Comparison of ENCODE assay signal across 26 cellular contexts in the genomic region with DNA sequence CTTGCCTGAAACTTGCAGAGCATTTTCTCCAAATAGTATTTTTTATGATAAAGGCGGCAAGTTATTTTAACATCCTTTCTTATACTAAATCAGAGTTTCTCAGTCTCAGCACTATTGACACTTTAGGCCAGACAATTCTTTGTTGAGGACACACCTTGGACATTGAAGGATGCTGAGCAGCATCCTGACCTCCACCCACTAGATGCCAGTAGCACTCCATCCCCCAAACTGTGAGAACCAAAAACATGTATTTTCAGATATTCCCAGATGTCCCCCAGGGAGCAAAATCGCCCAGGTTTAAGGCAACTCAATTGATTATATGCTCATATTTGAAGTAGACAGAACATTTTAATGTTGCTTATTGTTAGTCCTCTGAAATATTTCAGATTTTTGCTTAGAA.
"Had no signal": no experiment of that assay in that cellular context is flagged by ENCODE, and none has a peak within 500 bp of the region (broad histone marks: within the 10 kb centered on the region; RNA-seq: fewer than 3 reads in every experiment).

No MANE protein-coding gene starts in this region.

- H3K27ac Mint-ChIP-seq: activated CD4-positive, alpha-beta T cell treated with anti-CD3 and anti-CD28 coated beads for 36 hours; activated CD8-positive, alpha-beta memory T cell treated with anti-CD3 and anti-CD28 coated beads, Interleukin-2, amount 10 ng/mL, durations not matched to agents 7 days and 5 days; activated CD8-positive, alpha-beta T cell treated with anti-CD3 and anti-CD28 coated beads, Interleukin-2, amount 10 ng/mL, durations not matched to agents 7 days and 5 days; activated naive CD4-positive, alpha-beta T cell treated with anti-CD3 and anti-CD28 coated beads, Interleukin-2, amount 50 U/mL, for 72 hours; activated T-helper 2 cell treated with anti-CD3 and anti-CD28 coated beads, Interferon-gamma antibody, Interleukin-2, Interleukin-4, amounts not matched to agents 10 μg/mL and 5 μg/mL and 100 μg/mL, durations not matched to agents 14 hours and 24 hours and 36 hours; dendritic cell treated with granulocyte-macrophage colony-stimulating factor and Interleukin-4, amounts not matched to agents 40 ng/mL and 50 ng/mL, for 4 days; naive thymus-derived CD8-positive, alpha-beta T cell had no signal

- H3K9me3 ChIP-seq: esophagus squamous epithelium, lower lobe of right lung, tibial artery, upper lobe of right lung had no signal

- H3K4me1 ChIP-seq: esophagus squamous epithelium, heart right ventricle, left lung, lower lobe of right lung, spleen, suprapubic skin, tibial artery, upper lobe of right lung had no signal

- H3K4me1 Mint-ChIP-seq: activated CD4-positive, alpha-beta T cell treated with anti-CD3 and anti-CD28 coated beads for 36 hours; activated CD8-positive, alpha-beta memory T cell treated with anti-CD3 and anti-CD28 coated beads, Interleukin-2, amount 10 ng/mL, durations not matched to agents 7 days and 5 days; central memory CD8-positive, alpha-beta T cell; naive thymus-derived CD8-positive, alpha-beta T cell had no signal

- H3K27ac ChIP-seq: esophagus squamous epithelium, left lung, lower lobe of right lung, spleen, suprapubic skin, tibial artery, upper lobe of right lung had no signal

- H3K27me3 Mint-ChIP-seq: activated CD8-positive, alpha-beta memory T cell treated with anti-CD3 and anti-CD28 coated beads, Interleukin-2, amount 10 ng/mL, durations not matched to agents 7 days and 5 days; dendritic cell treated with granulocyte-macrophage colony-stimulating factor and Interleukin-4, amounts not matched to agents 40 ng/mL and 50 ng/mL, for 4 days had no signal

- H3K36me3 ChIP-seq: esophagus squamous epithelium, left lung, lower lobe of right lung, spleen, suprapubic skin, upper lobe of right lung had no signal

- H3K27me3 ChIP-seq: esophagus squamous epithelium, heart right ventricle, left lung, spleen, suprapubic skin, tibial artery, upper lobe of right lung had no signal

- H3K4me3 ChIP-seq: esophagus squamous epithelium, heart right ventricle, left lung, lower lobe of right lung, spleen, suprapubic skin, tibial artery, upper lobe of right lung had no signal

- ATAC-seq: activated CD4-positive, alpha-beta T cell treated with anti-CD3 and anti-CD28 coated beads for 36 hours; activated CD8-positive, alpha-beta memory T cell treated with anti-CD3 and anti-CD28 coated beads, Interleukin-2, amount 10 ng/mL, durations not matched to agents 7 days and 5 days; activated CD8-positive, alpha-beta T cell treated with anti-CD3 and anti-CD28 coated beads, Interleukin-2, amount 10 ng/mL, durations not matched to agents 7 days and 5 days; activated naive CD4-positive, alpha-beta T cell treated with anti-CD3 and anti-CD28 coated beads, Interleukin-2, amount 50 U/mL, for 72 hours; left lung; lower lobe of right lung; naive thymus-derived CD8-positive, alpha-beta T cell; right cardiac atrium; upper lobe of right lung had no signal

- H3K4me3 Mint-ChIP-seq: activated CD4-positive, alpha-beta T cell treated with anti-CD3 and anti-CD28 coated beads for 36 hours; activated CD8-positive, alpha-beta memory T cell treated with anti-CD3 and anti-CD28 coated beads, Interleukin-2, amount 10 ng/mL, durations not matched to agents 7 days and 5 days; activated CD8-positive, alpha-beta T cell treated with anti-CD3 and anti-CD28 coated beads, Interleukin-2, amount 10 ng/mL, durations not matched to agents 7 days and 5 days; central memory CD8-positive, alpha-beta T cell; dendritic cell treated with granulocyte-macrophage colony-stimulating factor and Interleukin-4, amounts not matched to agents 40 ng/mL and 50 ng/mL, for 4 days; naive thymus-derived CD8-positive, alpha-beta T cell had no signal

- DNase-seq: activated CD4-positive, alpha-beta T cell treated with anti-CD3 and anti-CD28 coated beads for 36 hours; activated CD4-positive, CD25-positive, alpha-beta regulatory T cell; activated CD8-positive, alpha-beta memory T cell treated with anti-CD3 and anti-CD28 coated beads, Interleukin-2, amount 10 ng/mL, durations not matched to agents 7 days and 5 days; activated CD8-positive, alpha-beta T cell treated with anti-CD3 and anti-CD28 coated beads, Interleukin-2, amount 10 ng/mL, durations not matched to agents 7 days and 5 days; activated naive CD4-positive, alpha-beta T cell; activated T-cell treated with anti-CD3 and anti-CD28 coated beads, Interleukin-2, amount 50 U/mL, for 48 hours; esophagus squamous epithelium; foreskin melanocyte; heart right ventricle; left lung; lower lobe of right lung; mesenchymal stem cell; naive thymus-derived CD8-positive, alpha-beta T cell; posterior cingulate gyrus; right cardiac atrium; spleen; stimulated activated naive CD4-positive, alpha-beta T cell; T1000; tibial artery; upper lobe of right lung had no signal

- FAIRE-seq: bronchial epithelial cell had no signal

- H3K36me3 Mint-ChIP-seq: activated CD8-positive, alpha-beta memory T cell treated with anti-CD3 and anti-CD28 coated beads, Interleukin-2, amount 10 ng/mL, durations not matched to agents 7 days and 5 days had no signal
